15 cellular contexts compared by ENCODE assay signal in the genomic region with DNA sequence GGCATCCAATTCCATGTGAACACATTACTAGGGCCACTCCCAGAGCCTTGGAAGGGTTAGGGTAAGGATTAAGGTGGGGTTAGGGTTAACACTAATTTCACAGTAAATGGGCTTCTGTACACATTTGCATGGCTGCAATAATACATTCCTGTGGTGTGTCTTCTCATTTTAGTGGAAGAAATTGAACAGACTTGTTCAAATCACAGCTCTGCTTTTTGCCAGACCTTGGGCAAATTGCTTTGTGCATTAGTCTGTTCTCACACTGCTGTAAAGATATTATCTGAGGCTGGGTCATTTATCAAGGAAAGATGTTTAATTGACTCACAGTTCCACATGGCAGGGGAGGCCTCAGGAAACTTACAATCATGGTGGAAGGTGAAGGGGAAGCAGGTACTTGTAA. TPM values are rescaled to one million over a fixed set of nuclear protein-coding genes. Genes with fewer than 3 reads are reported as not detected.
A peak's percentile ranks its signal among the peaks of the same experiment; 100 is the strongest.
DNase-seq lines count a peak whose midpoint lies in the region; TF ChIP-seq lines count a peak whose summit lies in the region.
"Had no signal": no experiment of that assay in that cellular context is flagged by ENCODE, and none has a peak within 500 bp of the region (broad histone marks: within the 10 kb centered on the region; RNA-seq: fewer than 3 reads in every experiment).

No MANE protein-coding gene starts in this region.

- H3K4me3 ChIP-seq in fibroblast of villous mesenchyme (ENCODE audit: low read depth, low read length) = no peak overlapping the region
- H3K4me3 ChIP-seq: BLaER1 treated with 17β-estradiol and CSF1 and Interleukin-3, amounts not matched to agents 10 nM and 100 nM had no signal

- DNase-seq in amniotic epithelial cell (ENCODE audit: low read depth) = peak; percentile 59
- DNase-seq in fibroblast of villous mesenchyme (ENCODE audit: low read depth) = peak; percentile 4
- DNase-seq in NCI-H2227 treated with DMSO at 0.1 percent for 48 hours (lab: John Stamatoyannopoulos, UW) = no peak
- no peak for DNase-seq in OCI-M2 (lab: John Stamatoyannopoulos, UW; ENCODE audit: unreplicated experiment)
- DNase-seq in cardiac septum (ENCODE audit: low spot score) = no peak
- DNase-seq: 8988T; ACHN; AML-193; Caco-2; Calu3; CD4-positive, alpha-beta T cell; CD8-positive, alpha-beta T cell; DMS79 treated with DMSO at 0.1 percent for 48 hours; GF-D8 had no signal

- intact Hi-C loops in cardiac septum (cut with DNase I) = no loop called here

- no peak for TF ChIP-seq CTCF in fibroblast of villous mesenchyme (IDR thresholded peaks at IDR 0.05; ENCODE audit: insufficient read depth, low read depth, low read length)

RNA-seq across cellular contexts. Expression of a gene that starts 45.4 kb away (rescaled TPM):
- total RNA-seq in fibroblast of villous mesenchyme = 338 and 367 TPM in 2 replicates
- 26.0 TPM for total RNA-seq in cardiac septum

Comparison
In these comparisons a context has a peak if more than half of its experiments do, and no peak if none do; other contexts are left out.
1. DNase-seq: peak in amniotic epithelial cell (single experiment) and fibroblast of villous mesenchyme (single experiment); none in NCI-H2227 treated with DMSO at 0.1 percent for 48 hours (single experiment), OCI-M2 (single experiment) and cardiac septum (single experiment).
2. RNA of a gene that starts 45.4 kb away (total RNA-seq): 338 to 367 TPM in fibroblast of villous mesenchyme; 26.0 TPM in cardiac septum (single experiment); every median in the first group is over 10 times any median in the second.